ENCODE assay signal across 8 cellular contexts in genomic region chr14:30375280-30375892, GRCh38.
A peak's percentile ranks its signal among the peaks of the same experiment; 100 is the strongest.
DNase-seq lines count a peak whose midpoint lies in the region; ATAC-seq, FAIRE-seq and TF ChIP-seq lines count a peak whose summit lies in the region.

No MANE protein-coding gene starts in this region.

- no peaks in the 10 kb centered on the region for H4K20me1 ChIP-seq in HepG2 (ENCODE audit: insufficient read depth, low read length)

- no peaks in the 10 kb centered on the region for H3K4me1 ChIP-seq in HepG2 (ENCODE audit: insufficient read depth, low read length)

- TF ChIP-seq POLR2A in GM18505 (IDR thresholded peaks at IDR 0.05; ENCODE audit: borderline replicate concordance, extremely low read depth, insufficient read depth, insufficient read length) (no peak), HepG2 (IDR thresholded peaks at IDR 0.05; ENCODE audit: insufficient read depth in 1 of 2, low read depth in 2 of 2, low read length in 2 of 2) (no peak)

- no peaks in the 10 kb centered on the region for H3K36me3 ChIP-seq in bronchial epithelial cell (ENCODE audit: control insufficient read depth, insufficient read depth, low read length)
- no peaks in the 10 kb centered on the region for H3K36me3 ChIP-seq in HepG2 (replicated peaks in 1 of 2; ENCODE audit: control insufficient read depth in 1 of 2, insufficient read depth in 2 of 2, low read length in 2 of 2)

- TF ChIP-seq RAD21 in HepG2 (CRISPR knock-in tag; IDR thresholded peaks at IDR 0.05), result peak; percentile 80

- H3K4me3 ChIP-seq in AG04449 (ENCODE audit: low read depth, low read length) (no peak overlapping the region), bronchial epithelial cell (ENCODE audit: low read depth, low read length) (no peak overlapping the region), HepG2 (replicated peaks in 1 of 3; ENCODE audit: insufficient read depth in 1 of 3, low read depth in 2 of 3, low read length in 3 of 3) (no peak overlapping the region)

- no peak overlapping the region for H3K4me2 ChIP-seq in HepG2 (ENCODE audit: low read depth, low read length)

- ATAC-seq in GM18505 (IDR thresholded peaks at IDR 0.05; ENCODE audit: unreplicated experiment), result peak; percentile 97
- peak; percentile 100 for ATAC-seq in HG02884 (IDR thresholded peaks at IDR 0.05; ENCODE audit: unreplicated experiment)
- ATAC-seq in HepG2, result peak; percentile 100

- DNase-seq in AG04449 (ENCODE audit: low read depth, low spot score) (no peak), NCI-H146 treated with DMSO at 0.1 percent for 48 hours (lab: John Stamatoyannopoulos, UW; ENCODE audit: unreplicated experiment) (peak; percentile 33), bronchial epithelial cell (ENCODE audit: low read depth) (peak; percentile 53), HepG2 (ENCODE audit: low spot score) (peak; percentile 76)
- DNase-seq in stimulated activated CD8-positive, alpha-beta memory T cell treated with anti-CD3 and anti-CD28 coated beads, Interleukin-15, amount 100 ng/mL, for 1 hour (ENCODE audit: low read depth), result peak; percentile 32

- BruUV-seq in HepG2 (replicated peaks; lab: Mats Ljungman, UMichigan), result no TSS peak

- H3K27me3 ChIP-seq in bronchial epithelial cell (ENCODE audit: control insufficient read depth, insufficient read depth, low read length) (no peaks in the 10 kb centered on the region), HepG2 (ENCODE audit: control insufficient read depth in 1 of 2, insufficient read depth in 2 of 2, low read length in 2 of 2) (no peaks in the 10 kb centered on the region)

- CTCF ChIA-PET in AG04449 (lab: Yijun Ruan, JAX) (interaction anchor here (0.9 to 2.7 kb wide), 15 partner anchors 9 to 248 kb away, joined by 3 to 14 read pairs (median 5); no protein-coding TSS in a partner anchor), HepG2 (lab: Yijun Ruan, JAX; ENCODE audit: low intra/inter-chr PET ratio, low total read pairs) (interaction anchor here (1.1 to 4.8 kb wide), 3 partner anchors 67 to 235 kb away, joined by 7 to 98 read pairs (median 17); no protein-coding TSS in a partner anchor)

- FAIRE-seq in bronchial epithelial cell (lab: Jason Lieb, UNC), result no peak
- peak; percentile 59 for FAIRE-seq in HepG2 (lab: Jason Lieb, UNC)

- intact Hi-C loops in HepG2 (cut with micrococcal nuclease; ENCODE audit: unreplicated experiment), result loop anchor here (1.0 kb wide), 3 partner anchors 68 to 236 kb away; no protein-coding TSS in a partner anchor

- no peaks in the 10 kb centered on the region for H3K79me2 ChIP-seq in HepG2 (ENCODE audit: insufficient read depth, low read length)

- H3K27ac ChIP-seq in VCaP, result no peak overlapping the region
- H3K27ac ChIP-seq in HepG2 (ENCODE audit: extremely low read length, insufficient read depth, low read length), result no peak overlapping the region

- H3K9me3 ChIP-seq in HepG2 (ENCODE audit: low read length), result no peaks in the 10 kb centered on the region

- no peak overlapping the region for H3K9ac ChIP-seq in HepG2 (ENCODE audit: insufficient read depth, low read depth, low read length)

- 6% methylated on average over 5 of the region's 5 CpGs for WGBS in HepG2 (ENCODE audit: low lambda C conversion rate)

- in situ Hi-C loops in HepG2 (cut with HindIII; ENCODE audit: extremely low pct_ligation_motif_present, low pct_unique_long_range_greater_than_20kb), result loop anchor here (10.0 kb wide), 1 partner anchor 149 kb away; no protein-coding TSS in a partner anchor

- no peak for TF ChIP-seq EP300 in HepG2 (IDR thresholded peaks at IDR 0.05; ENCODE audit: low read depth in 2 of 2, low read length in 2 of 2)
- TF ChIP-seq EP300 in HepG2 (CRISPR knock-in tag; IDR thresholded peaks at IDR 0.05; ENCODE audit: borderline replicate concordance), result no peak

- H2AFZ ChIP-seq in HepG2 (ENCODE audit: low read length), result no peak overlapping the region

- POLR2A ChIA-PET in AG04449 (lab: Yijun Ruan, JAX), result no interaction called here
- POLR2A ChIA-PET in HepG2 (lab: Yijun Ruan, JAX), result no interaction called here

- TF ChIP-seq CTCF in AG04449 (IDR thresholded peaks at IDR 0.05; ENCODE audit: insufficient read depth, low read length, missing control alignments) (peak; percentile 74), VCaP (conservative IDR thresholded peaks at IDR 0.05) (peak; percentile 82), bronchial epithelial cell (IDR thresholded peaks at IDR 0.05; ENCODE audit: insufficient read depth, low read length, severe bottlenecking) (peak; percentile 84), HepG2 (CRISPR knock-in tag; IDR thresholded peaks at IDR 0.05) (peak; percentile 96)

TF ChIP-seq in HepG2, 621 proteins besides CTCF, POLR2A, EP300 and RAD21 (continues in another document):
- TF ChIP-seq HMGXB3 (CRISPR knock-in tag; IDR thresholded peaks at IDR 0.05; ENCODE audit: borderline replicate concordance) (0 out of 2 replicates have a peak, but pooled peaks have one; percentile 23), ZMYM2 (CRISPR knock-in tag; IDR thresholded peaks at IDR 0.05) (no peak), ZKSCAN1 (IDR thresholded peaks at IDR 0.05; ENCODE audit: low read length) (no peak), MEIS1 (CRISPR knock-in tag; IDR thresholded peaks at IDR 0.05; ENCODE audit: borderline replicate concordance) (0 out of 2 replicates have a peak, but pooled peaks have one; percentile 31), ZNF12 (CRISPR knock-in tag; IDR thresholded peaks at IDR 0.05) (0 out of 2 replicates have a peak, but pooled peaks have one; percentile 19), MIER2 (CRISPR knock-in tag; IDR thresholded peaks at IDR 0.05) (0 out of 2 replicates have a peak, but pooled peaks have one; percentile 65), PRMT3 (CRISPR knock-in tag; IDR thresholded peaks at IDR 0.05; ENCODE audit: borderline replicate concordance, low read depth) (no peak), ZNF777 (CRISPR knock-in tag; IDR thresholded peaks at IDR 0.05) (no peak), ZNF761 (CRISPR knock-in tag; conservative IDR thresholded peaks at IDR 0.05) (no peak; the same call in 1 of the 2 replicates), ZNF225 (CRISPR knock-in tag; IDR thresholded peaks at IDR 0.05) (no peak), NFE2L1 (CRISPR knock-in tag; IDR thresholded peaks at IDR 0.05; ENCODE audit: borderline replicate concordance) (no peak), ZNF576 (CRISPR knock-in tag; IDR thresholded peaks at IDR 0.05) (no peak), ZNF331 (CRISPR knock-in tag; IDR thresholded peaks at IDR 0.05) (peak; percentile 34; the same call in 1 of the 2 replicates), NCOA1 (CRISPR knock-in tag; IDR thresholded peaks at IDR 0.05) (no peak), ZNF512B (CRISPR knock-in tag; IDR thresholded peaks at IDR 0.05; ENCODE audit: borderline replicate concordance) (peak; percentile 61; the same call in 1 of the 2 replicates), BRD4 (CRISPR knock-in tag; IDR thresholded peaks at IDR 0.05) (no peak), SIX1 (CRISPR knock-in tag; IDR thresholded peaks at IDR 0.05; ENCODE audit: borderline replicate concordance) (no peak)
